ENCODE assay signal across 8 cellular contexts in genomic region chr11:119356349-119357031, GRCh38.
DNase-seq lines count a peak whose midpoint lies in the region; ATAC-seq and TF ChIP-seq lines count a peak whose summit lies in the region.

No MANE protein-coding gene starts in this region.

- ATAC-seq in HG02798 (IDR thresholded peaks at IDR 0.05; ENCODE audit: poor library complexity, unreplicated experiment) (peak; percentile 79), GM18520 (IDR thresholded peaks at IDR 0.05; ENCODE audit: unreplicated experiment) (no peak)
- ATAC-seq in stimulated activated effector memory CD8-positive, alpha-beta T cell treated with anti-CD3 and anti-CD28 coated beads, Interleukin-12 subunit alpha, Interleukin-12 subunit beta, amount 100 ng/mL, for 72 hours, result peak; percentile 82

- DNase-seq in GF-D8 (lab: John Stamatoyannopoulos, UW), result peak; percentile 32
- DNase-seq in NOMO-1 (lab: John Stamatoyannopoulos, UW; ENCODE audit: unreplicated experiment in 2 of 2), result peak; percentile 49 to 53
- DNase-seq in activated T-cell treated with anti-CD3 and anti-CD28 coated beads, Interleukin-2, amount 50 U/mL, for 1 hour, result peak; percentile 78
- peak; percentile 72 to 84 for DNase-seq in erythroblast (lab: John Stamatoyannopoulos, UW)
- DNase-seq in stimulated activated effector memory CD8-positive, alpha-beta T cell treated with anti-CD3 and anti-CD28 coated beads, Interleukin-12 subunit alpha, Interleukin-12 subunit beta, amount 100 ng/mL, for 72 hours (ENCODE audit: low spot score in 2 of 2), result peak; percentile 79 to 87

- peak overlapping the region; percentile 89 for H3K4me3 Mint-ChIP-seq in stimulated activated effector memory CD8-positive, alpha-beta T cell treated with anti-CD3 and anti-CD28 coated beads, Interleukin-12 subunit alpha, Interleukin-12 subunit beta, amount 100 ng/mL, for 72 hours

- TF ChIP-seq POLR2A in erythroblast (IDR thresholded peaks at IDR 0.05; ENCODE audit: low read length), result no peak

- peaks cover 16% of the 10 kb centered on the region for H3K4me1 ChIP-seq in mucosa of stomach (ENCODE audit: control insufficient read depth, insufficient read depth, low read length)

- H3K4me3 ChIP-seq in mucosa of stomach (ENCODE audit: low read length), result peak overlapping the region; percentile 86

- H3K36me3 ChIP-seq in mucosa of stomach (ENCODE audit: control insufficient read depth, insufficient read depth, low read length), result no peaks in the 10 kb centered on the region

- no peaks in the 10 kb centered on the region for H3K36me3 Mint-ChIP-seq in stimulated activated effector memory CD8-positive, alpha-beta T cell treated with anti-CD3 and anti-CD28 coated beads, Interleukin-12 subunit alpha, Interleukin-12 subunit beta, amount 100 ng/mL, for 72 hours

- H3K27ac Mint-ChIP-seq in stimulated activated effector memory CD8-positive, alpha-beta T cell treated with anti-CD3 and anti-CD28 coated beads, Interleukin-12 subunit alpha, Interleukin-12 subunit beta, amount 100 ng/mL, for 72 hours, result peak overlapping the region; percentile 69

- no peaks in the 10 kb centered on the region for H3K27me3 ChIP-seq in mucosa of stomach (ENCODE audit: control insufficient read depth, insufficient read depth, low read length)

- peaks cover 30% of the 10 kb centered on the region for H3K4me1 Mint-ChIP-seq in stimulated activated effector memory CD8-positive, alpha-beta T cell treated with anti-CD3 and anti-CD28 coated beads, Interleukin-12 subunit alpha, Interleukin-12 subunit beta, amount 100 ng/mL, for 72 hours

- H3K9me3 ChIP-seq in mucosa of stomach (ENCODE audit: control insufficient read depth, low read length), result no peaks in the 10 kb centered on the region

- H3K9me3 Mint-ChIP-seq in stimulated activated effector memory CD8-positive, alpha-beta T cell treated with anti-CD3 and anti-CD28 coated beads, Interleukin-12 subunit alpha, Interleukin-12 subunit beta, amount 100 ng/mL, for 72 hours, result no peaks in the 10 kb centered on the region

- H3K9ac ChIP-seq in mucosa of stomach (ENCODE audit: low read length), result peak overlapping the region; percentile 74

Comparison
In these comparisons a context has a peak if more than half of its experiments do, and no peak if none do; other contexts are left out.
1. DNase-seq: peak in every context shown above with its lines; median percentile 83 in stimulated activated effector memory CD8-positive, alpha-beta T cell treated with anti-CD3 and anti-CD28 coated beads, Interleukin-12 subunit alpha, Interleukin-12 subunit beta, amount 100 ng/mL, for 72 hours; 78 in activated T-cell treated with anti-CD3 and anti-CD28 coated beads, Interleukin-2, amount 50 U/mL, for 1 hour; 78 in erythroblast; 51 in NOMO-1; 32 in GF-D8.